Comparison of ENCODE assay signal across 15 cellular contexts in the genomic region with DNA sequence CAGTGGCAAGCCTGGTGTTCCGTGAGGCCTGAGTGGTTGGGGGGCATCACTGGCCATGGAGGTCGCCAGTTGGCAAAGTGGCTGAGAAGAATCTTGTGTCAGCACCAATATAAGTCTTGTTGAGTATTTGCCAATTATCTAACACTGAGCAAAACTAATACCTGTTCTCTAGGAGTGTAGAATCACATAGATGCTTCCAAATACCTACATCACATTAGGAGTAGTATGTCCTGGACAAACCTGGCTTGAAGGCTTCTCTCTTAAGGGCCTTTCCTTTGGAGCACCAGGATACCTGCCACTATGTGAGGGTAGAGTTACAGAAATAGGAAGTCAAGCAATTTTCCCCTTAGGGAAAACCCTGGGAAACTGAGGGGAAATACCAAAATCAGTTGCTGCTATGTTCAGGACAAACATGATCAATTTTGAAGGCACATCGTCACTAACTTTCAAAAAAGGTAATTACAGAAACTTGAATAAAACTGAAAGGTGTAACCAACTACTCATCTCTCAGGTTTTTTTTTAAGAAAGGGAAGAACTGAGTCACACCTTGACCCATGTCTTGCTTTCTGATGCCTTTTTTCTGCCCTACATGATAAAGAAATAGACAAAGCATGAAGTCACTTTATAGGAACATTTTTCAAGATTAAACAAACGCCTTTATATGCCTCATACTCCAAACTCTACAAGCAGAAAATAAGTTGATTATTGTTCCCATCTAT.
"Had no signal": no experiment of that assay in that cellular context is flagged by ENCODE, and none has a peak within 500 bp of the region (broad histone marks: within the 10 kb centered on the region; RNA-seq: fewer than 3 reads in every experiment).

No MANE protein-coding gene starts in this region.

- H3K27ac Mint-ChIP-seq: naive thymus-derived CD4-positive, alpha-beta T cell; T-helper 17 cell; type B pancreatic cell had no signal

- H3K4me1 Mint-ChIP-seq: central memory CD8-positive, alpha-beta T cell; naive thymus-derived CD4-positive, alpha-beta T cell; neural crest cell; T-helper 17 cell had no signal

- DNase-seq: activated CD4-positive, alpha-beta T cell treated with anti-CD3 and anti-CD28 coated beads, Interleukin-2, amount 50 U/mL, for 4 hours; effector memory CD4-positive, alpha-beta T cell; foreskin melanocyte; kidney; naive thymus-derived CD4-positive, alpha-beta T cell; occipital lobe; right lobe of liver; stimulated activated CD4-positive, alpha-beta T cell treated with anti-CD3 and anti-CD28 coated beads, Interleukin-1b, Interleukin-23, amount 100 ng/mL, for 48 hours; SW 1271; T-helper 17 cell had no signal

- H3K36me3 Mint-ChIP-seq: activated naive CD4-positive, alpha-beta T cell treated with anti-CD3 and anti-CD28 coated beads, Interleukin-2, amount 50 U/mL, for 24 hours; type B pancreatic cell had no signal

- H3K4me3 Mint-ChIP-seq: activated naive CD4-positive, alpha-beta T cell treated with anti-CD3 and anti-CD28 coated beads, Interleukin-2, amount 50 U/mL, for 24 hours; central memory CD8-positive, alpha-beta T cell; naive thymus-derived CD4-positive, alpha-beta T cell; neural crest cell; T-helper 17 cell; type B pancreatic cell had no signal

- H3K27me3 Mint-ChIP-seq: activated naive CD4-positive, alpha-beta T cell treated with anti-CD3 and anti-CD28 coated beads, Interleukin-2, amount 50 U/mL, for 24 hours; central memory CD8-positive, alpha-beta T cell; T-helper 17 cell; type B pancreatic cell had no signal

- H3K9me3 Mint-ChIP-seq: activated naive CD4-positive, alpha-beta T cell treated with anti-CD3 and anti-CD28 coated beads, Interleukin-2, amount 50 U/mL, for 24 hours; central memory CD8-positive, alpha-beta T cell; type B pancreatic cell had no signal

- ATAC-seq: esophagus mucosa; naive thymus-derived CD4-positive, alpha-beta T cell; right lobe of liver; T-helper 17 cell had no signal
